8 cellular contexts compared by ENCODE assay signal in genomic region chr20:25399038-25399430, GRCh38. TPM values are rescaled to one million over a fixed set of nuclear protein-coding genes. Genes with fewer than 3 reads are reported as not detected.
A peak's percentile ranks its signal among the peaks of the same experiment; 100 is the strongest.
DNase-seq lines count a peak whose midpoint lies in the region; ATAC-seq and TF ChIP-seq lines count a peak whose summit lies in the region.

No MANE protein-coding gene starts in this region.

- H3K27ac Mint-ChIP-seq in naive thymus-derived CD4-positive, alpha-beta T cell: no peak overlapping the region

- peak; percentile 19 for DNase-seq in DMS79 (lab: John Stamatoyannopoulos, UW)
- peak; percentile 58 for DNase-seq in H4 (ENCODE audit: low spot score)
- peak; percentile 59 for DNase-seq in NCI-H187 treated with DMSO at 0.1 percent for 48 hours (lab: John Stamatoyannopoulos, UW)
- peak; percentile 42 to 73 for DNase-seq in SW 1271 (lab: John Stamatoyannopoulos, UW)
- peak; percentile 62 to 89 for DNase-seq in fibroblast of lung (ENCODE audit: low read depth in 2 of 2)
- DNase-seq in naive thymus-derived CD4-positive, alpha-beta T cell: peak in 7 of 9 donors; percentile 14 to 48 (median 28)

- peak; percentile 50 to 55 for TF ChIP-seq CTCF in fibroblast of lung (conservative IDR thresholded peaks at IDR 0.05 in 1 of 2, IDR thresholded peaks at IDR 0.05 in 1 of 2; ENCODE audit: low read depth in 1 of 2, low read length in 2 of 2)

- POLR2A ChIA-PET in naive thymus-derived CD4-positive, alpha-beta T cell (lab: Charles Lee): no interaction called here

- no peaks in the 10 kb centered on the region for H3K9me3 ChIP-seq in fibroblast of lung (ENCODE audit: control insufficient read depth, insufficient read depth, low read depth, low read length)
- H3K9me3 ChIP-seq in naive thymus-derived CD4-positive, alpha-beta T cell (ENCODE audit: control insufficient read depth in 2 of 3, low read length in 3 of 3): peaks cover 0 to 16% (median 7%) of the 10 kb centered on the region in 3 experiments

- no peak overlapping the region for H3K27ac ChIP-seq in fibroblast of lung (ENCODE audit: insufficient read depth, low read length)
- H3K27ac ChIP-seq in naive thymus-derived CD4-positive, alpha-beta T cell (ENCODE audit: low read depth, low read length): no peak overlapping the region

- no peaks in the 10 kb centered on the region for H3K79me2 ChIP-seq in fibroblast of lung (ENCODE audit: control insufficient read depth, insufficient read depth, low read length)

- peaks cover 0 to 19% (median 0%) of the 10 kb centered on the region in 5 donors for H3K27me3 Mint-ChIP-seq in naive thymus-derived CD4-positive, alpha-beta T cell

- CTCF ChIA-PET in naive thymus-derived CD4-positive, alpha-beta T cell (lab: Charles Lee): interaction anchor here (0.7 to 3.9 kb wide), 11 partner anchors 9 to 405 kb away, joined by 3 to 19 read pairs (median 4); partner anchors contain the start of gene GINS1

- H4K20me1 ChIP-seq in fibroblast of lung (ENCODE audit: control insufficient read depth, extremely low read depth, insufficient read depth, low read length): no peaks in the 10 kb centered on the region

- no peak overlapping the region for H3K4me3 Mint-ChIP-seq in naive thymus-derived CD4-positive, alpha-beta T cell

- peaks cover 0 to 6% (median 0%) of the 10 kb centered on the region in 7 donors for H3K4me1 Mint-ChIP-seq in naive thymus-derived CD4-positive, alpha-beta T cell

- H3K9ac ChIP-seq in fibroblast of lung (ENCODE audit: insufficient read depth, low read length): no peak overlapping the region

- peaks cover 6% of the 10 kb centered on the region for H3K4me1 ChIP-seq in fibroblast of lung (ENCODE audit: control insufficient read depth, extremely low read depth, insufficient read depth, low read length)
- no peaks in the 10 kb centered on the region for H3K4me1 ChIP-seq in naive thymus-derived CD4-positive, alpha-beta T cell (ENCODE audit: control insufficient read depth in 2 of 2, insufficient read depth in 2 of 2, low read length in 2 of 2)

- peak overlapping the region; percentile 25 for H2AFZ ChIP-seq in fibroblast of lung (ENCODE audit: low read length)

- no peak overlapping the region for H3K4me3 ChIP-seq in fibroblast of lung (replicated peaks in 1 of 4; ENCODE audit: control extremely low read depth in 1 of 4, insufficient read depth in 1 of 4, low read depth in 3 of 4, low read length in 4 of 4)
- no peak overlapping the region for H3K4me3 ChIP-seq in naive thymus-derived CD4-positive, alpha-beta T cell (ENCODE audit: low read length)

- peaks cover 0 to 10% (median 5%) of the 10 kb centered on the region in 5 donors for H3K36me3 Mint-ChIP-seq in naive thymus-derived CD4-positive, alpha-beta T cell

- no peak overlapping the region for H3K4me2 ChIP-seq in fibroblast of lung (ENCODE audit: extremely low read depth, insufficient read depth, low read length)

- H3K9me3 Mint-ChIP-seq in naive thymus-derived CD4-positive, alpha-beta T cell: peaks cover 0 to 24% (median 17%) of the 10 kb centered on the region in 11 donors

- intact Hi-C loops in naive thymus-derived CD4-positive, alpha-beta T cell (cut with micrococcal nuclease): loop anchor here (1.0 to 10.0 kb wide), 12 partner anchors 8 to 1974 kb away; partner anchors contain the start of genes ABHD12 (in 1 of the 2), ENTPD6 (in 1 of the 2) and NAPB (in 1 of the 2)

- no peaks in the 10 kb centered on the region for H3K36me3 ChIP-seq in fibroblast of lung (ENCODE audit: control insufficient read depth, insufficient read depth, low read length)
- no peaks in the 10 kb centered on the region for H3K36me3 ChIP-seq in naive thymus-derived CD4-positive, alpha-beta T cell (ENCODE audit: control insufficient read depth in 2 of 3, insufficient read depth in 3 of 3, low read length in 3 of 3)

- no peaks in the 10 kb centered on the region for H3K27me3 ChIP-seq in fibroblast of lung (ENCODE audit: control insufficient read depth, insufficient read depth, low read length)
- H3K27me3 ChIP-seq in naive thymus-derived CD4-positive, alpha-beta T cell (ENCODE audit: control insufficient read depth in 2 of 2, insufficient read depth in 2 of 2, low read length in 2 of 2): no peaks in the 10 kb centered on the region

- peak; percentile 59 for ATAC-seq in naive thymus-derived CD4-positive, alpha-beta T cell
- no peak for ATAC-seq in HG02981 (IDR thresholded peaks at IDR 0.05; ENCODE audit: unreplicated experiment)
- ATAC-seq in GM19467 (IDR thresholded peaks at IDR 0.05; ENCODE audit: unreplicated experiment): no peak

RNA-seq across cellular contexts. Expression of gene ABHD12, which starts 8.4 kb away (rescaled TPM):
- 22.5 and 24.7 TPM in 2 replicates for total RNA-seq in H4 (2014; rRNA removed; shearing (Covaris generic))
- total RNA-seq in fibroblast of lung: 45.7 and 79.1 TPM in 2 replicates
- polyA plus RNA-seq in fibroblast of lung: 52.9 and 84.6 TPM in 2 replicates
- 82.8 and 88.6 TPM in 2 replicates for polyA plus RNA-seq in fibroblast of lung (2012)
- 86.2 and 110 TPM in 2 replicates for polyA minus RNA-seq in fibroblast of lung (ENCODE audit: low replicate concordance)
- 10 to 100 TPM; 16.5 to 27.6 (median 22.5) TPM for total RNA-seq in naive thymus-derived CD4-positive, alpha-beta T cell
- polyA plus RNA-seq in naive thymus-derived CD4-positive, alpha-beta T cell: 10 to 100 TPM; 24.4 to 29.7 TPM

RNA-seq across cellular contexts. Expression of gene GINS1, which starts 8.4 kb away (rescaled TPM):
- total RNA-seq in H4 (2014; rRNA removed; shearing (Covaris generic)): 16.3 and 20.3 TPM in 2 replicates
- 1.3 and 3.0 TPM in 2 replicates for total RNA-seq in fibroblast of lung
- polyA plus RNA-seq in fibroblast of lung: 5.6 and 13.5 TPM in 2 replicates
- polyA plus RNA-seq in fibroblast of lung (2012): 3.5 and 9.7 TPM in 2 replicates
- polyA minus RNA-seq in fibroblast of lung (ENCODE audit: low replicate concordance): 1.7 and 4.6 TPM in 2 replicates
- 10 to 100 TPM in 1 of 5 experiments, under 1 TPM in 4; 0.44 to 24.9 (median 0.81) TPM for total RNA-seq in naive thymus-derived CD4-positive, alpha-beta T cell
- polyA plus RNA-seq in naive thymus-derived CD4-positive, alpha-beta T cell: 1 to 10 TPM in 1 of 2 donors, under 1 TPM in 1; 0.93 to 1.1 TPM

Comparison
In these comparisons a context has a peak if more than half of its experiments do, and no peak if none do; other contexts are left out.
1. DNase-seq: peak in every context shown above with its lines; median percentile 76 in fibroblast of lung; 59 in NCI-H187 treated with DMSO at 0.1 percent for 48 hours; 58 in H4; 58 in SW 1271; 28 in naive thymus-derived CD4-positive, alpha-beta T cell; 19 in DMS79.